8 cellular contexts compared by ENCODE assay signal in genomic region chr1:227729881-227730629, GRCh38. TPM values are rescaled to one million over a fixed set of nuclear protein-coding genes. Genes with fewer than 3 reads are reported as not detected.
DNase-seq lines count a peak whose midpoint lies in the region; ATAC-seq and TF ChIP-seq lines count a peak whose summit lies in the region.

No MANE protein-coding gene starts in this region.

- peak; percentile 80 for TF ChIP-seq CTCF in MCF 10A (IDR thresholded peaks at IDR 0.05; ENCODE audit: unreplicated experiment)

- peak overlapping the region; percentile 5 for H3K27ac Mint-ChIP-seq in MCF 10A (ENCODE audit: low read depth, unreplicated experiment)

- peaks cover 49% of the 10 kb centered on the region for H3K36me3 Mint-ChIP-seq in MCF 10A (ENCODE audit: insufficient read depth, unreplicated experiment)

- peak overlapping the region; percentile 93 for H3K4me3 Mint-ChIP-seq in MCF 10A (ENCODE audit: unreplicated experiment)

- peaks cover 42% of the 10 kb centered on the region for H3K4me1 Mint-ChIP-seq in MCF 10A (ENCODE audit: insufficient read depth, unreplicated experiment)

- intact Hi-C loops in MCF 10A (cut with micrococcal nuclease), result loop anchor here (2.0 kb wide), 2 partner anchors 29 to 167 kb away; partner anchors contain the start of gene ZNF678

- BruUV-seq in MCF 10A (replicated peaks; lab: Mats Ljungman, UMichigan), result no TSS peak

- peak; percentile 71 for DNase-seq in SIG-M5 treated with dmso at 0.1 percent for 504 hours (lab: John Stamatoyannopoulos, UW; ENCODE audit: unreplicated experiment)
- DNase-seq in SIG-M5 (lab: John Stamatoyannopoulos, UW), result no peak
- peak; percentile 47 for DNase-seq in HT-29 (ENCODE audit: low spot score)
- DNase-seq in SK-N-DZ (ENCODE audit: low spot score), result peak; percentile 39
- peak; percentile 71 for DNase-seq in MCF 10A (ENCODE audit: unreplicated experiment)
- peak; percentile 88 for DNase-seq in islet precursor cell
- DNase-seq in stimulated activated CD4-positive, alpha-beta T cell treated with anti-CD3 and anti-CD28 coated beads, Interleukin-4, amount 100 ng/mL, for 1 hour, result peak; percentile 59

- H3K9me3 Mint-ChIP-seq in MCF 10A (ENCODE audit: unreplicated experiment), result no peaks in the 10 kb centered on the region

- no peaks in the 10 kb centered on the region for H3K27me3 Mint-ChIP-seq in MCF 10A (ENCODE audit: insufficient read depth, unreplicated experiment)

- POLR2A ChIA-PET in MCF 10A (lab: Yijun Ruan, JAX), result interaction anchor here (0.6 to 2.3 kb wide), 7 partner anchors 14 to 390 kb away, joined by 3 to 7 read pairs (median 5); partner anchors contain the start of gene ZNF678

- CTCF ChIA-PET in MCF 10A (lab: Yijun Ruan, JAX), result interaction anchor here (0.7 to 2.7 kb wide), 5 partner anchors 30 to 249 kb away, joined by 3 to 12 read pairs (median 4); no protein-coding TSS in a partner anchor

- no peak for ATAC-seq in GM19467 (IDR thresholded peaks at IDR 0.05; ENCODE audit: unreplicated experiment)

RNA-seq across cellular contexts. Expression of gene JMJD4, which starts 5.0 kb away (rescaled TPM):
- 46.1 and 49.6 TPM in 2 replicates for total RNA-seq in HT-29 (2014; rRNA removed; shearing (Covaris generic))
- polyA plus RNA-seq in SK-N-DZ (2014; cell fraction: cytosol; rRNA removed), result 23.2 and 25.0 TPM in 2 replicates
- polyA plus RNA-seq in SK-N-DZ (2014; cell fraction: nucleus; rRNA removed), result 41.6 and 44.7 TPM in 2 replicates
- 34.0 and 43.2 TPM in 2 replicates for total RNA-seq in MCF 10A (2022)

RNA-seq across cellular contexts. Expression of gene SNAP47, which starts 5.2 kb away (rescaled TPM):
- 56.8 and 57.1 TPM in 2 replicates for total RNA-seq in HT-29 (2014; rRNA removed; shearing (Covaris generic))
- 43.9 and 45.4 TPM in 2 replicates for polyA plus RNA-seq in SK-N-DZ (2014; cell fraction: cytosol; rRNA removed)
- 32.6 and 34.6 TPM in 2 replicates for polyA plus RNA-seq in SK-N-DZ (2014; cell fraction: nucleus; rRNA removed)
- 38.0 and 44.0 TPM in 2 replicates for total RNA-seq in MCF 10A (2022)
